ENCODE assay signal across 26 cellular contexts in the genomic region with DNA sequence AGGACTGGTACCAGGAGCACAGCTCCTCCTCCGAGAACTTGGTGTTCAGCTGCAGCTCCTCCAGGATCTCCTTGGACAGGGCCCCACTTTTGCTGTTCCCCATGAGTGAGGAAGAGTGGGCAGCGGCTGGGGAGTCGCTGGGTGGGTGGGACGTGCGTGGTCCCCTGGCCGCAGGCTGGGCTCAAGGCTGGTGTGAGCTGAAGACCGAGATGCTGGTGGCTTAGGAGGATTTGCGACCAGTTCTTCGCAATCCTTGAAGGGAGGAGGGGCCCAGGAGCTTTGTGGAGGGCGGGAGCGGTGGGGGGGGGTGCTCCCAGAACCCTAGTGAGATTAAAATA. TPM values are rescaled to one million over a fixed set of nuclear protein-coding genes. Genes with fewer than 3 reads are reported as not detected.
"Had no signal": no experiment of that assay in that cellular context is flagged by ENCODE, and none has a peak within 500 bp of the region (broad histone marks: within the 10 kb centered on the region; RNA-seq: fewer than 3 reads in every experiment).

RCVRN (minus strand) TSS at position 194 of the 338 bp plus-strand sequence; CDS start at position 103, 91 bp downstream.

- FAIRE-seq: HTR-8/SVneo had no signal

- H3K27ac ChIP-seq: HL-60, RWPE1 had no signal

- DNase-seq: KBM-7, MV-4-11, NCI-H1048, NCI-H1105, NCI-H1417, NCI-H1436 treated with DMSO at 0.1 percent for 48 hours, NCI-H1694 treated with DMSO at 0.1 percent for 48 hours, NCI-H1930, NCI-H2081, NCI-H2107, NCI-H226, NCI-H446, NCI-H510A, NCI-H524 treated with DMSO at 0.1 percent for 48 hours, NCI-H69, NCI-H774, PC-3, SHP77 had no signal

- ATAC-seq: Panc1, PC-3, SK-N-SH treated with all-trans-retinoic acid at 6 μM for 48 hours had no signal

RNA-seq across cellular contexts. Expression of gene RCVRN, which starts in this region (rescaled TPM):
- total RNA-seq: LHCN-M2, MCF 10A, OCI-LY7, PC-3 had no signal
